Comparison of ENCODE assay signal across 8 cellular contexts in the genomic region with DNA sequence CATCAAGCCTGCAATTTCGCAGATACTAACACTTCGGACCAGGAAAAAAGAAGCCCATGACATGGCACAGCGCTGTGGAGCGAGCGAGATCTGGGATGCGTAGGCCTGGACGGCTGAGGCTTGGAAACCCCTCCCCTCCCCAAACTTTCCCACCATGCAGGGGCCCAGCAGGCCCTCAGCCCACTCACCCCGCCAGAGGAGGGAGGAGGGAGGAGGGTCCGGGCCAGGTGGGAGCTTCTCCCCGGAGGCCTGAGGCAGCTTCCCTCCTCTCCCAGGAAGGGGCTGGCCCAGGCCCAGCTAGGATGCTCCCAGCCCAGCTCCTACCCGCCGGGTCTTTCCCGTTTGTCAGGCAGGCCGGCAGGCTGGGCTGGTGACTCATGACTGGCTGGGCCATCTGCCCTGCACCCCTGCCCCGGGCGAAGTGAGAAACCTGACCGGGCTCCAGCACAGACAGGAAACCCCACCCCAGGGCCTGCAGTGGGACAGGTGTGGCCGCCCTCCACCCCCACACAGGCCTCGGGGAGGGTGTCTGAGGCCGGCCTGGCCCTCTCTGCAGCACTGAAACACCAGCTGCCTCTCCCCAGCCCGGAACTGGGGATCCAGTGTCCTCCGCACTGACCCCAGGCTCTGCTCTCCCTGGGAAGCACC. TPM values are rescaled to one million over a fixed set of nuclear protein-coding genes. Genes with fewer than 3 reads are reported as not detected.
DNase-seq lines count a peak whose midpoint lies in the region; ATAC-seq, FAIRE-seq and TF ChIP-seq lines count a peak whose summit lies in the region.

No MANE protein-coding gene starts in this region.

- ATAC-seq in foreskin keratinocyte (peak; percentile 86), HG03432 (IDR thresholded peaks at IDR 0.05; ENCODE audit: unreplicated experiment) (no peak)

- H2BK5ac ChIP-seq in trophoblast cell (ENCODE audit: low read depth, low read length, poor library complexity): peak overlapping the region; percentile 87

- H4K91ac ChIP-seq in trophoblast cell (ENCODE audit: low read depth, low read length): peak overlapping the region; percentile 95

- H3K27ac ChIP-seq in SK-N-SH (ENCODE audit: low read depth in 2 of 2, low read length in 1 of 2) (peak overlapping the region; percentile 63 to 97), foreskin keratinocyte (peak overlapping the region; percentile 84), trophoblast cell (ENCODE audit: low read depth, low read length) (peak overlapping the region; percentile 89), Karpas-422 (ENCODE audit: low read length) (no peak overlapping the region)

- H2BK120ac ChIP-seq in trophoblast cell (ENCODE audit: insufficient read depth, low read length, poor library complexity): peak overlapping the region; percentile 79

- peak overlapping the region; percentile 83 for H3K18ac ChIP-seq in trophoblast cell (ENCODE audit: low read length)

- no peaks in the 10 kb centered on the region for H3K9me3 ChIP-seq in SK-N-SH
- peaks cover 1% of the 10 kb centered on the region for H3K9me3 ChIP-seq in trophoblast cell (ENCODE audit: insufficient read depth, low read depth, low read length)
- no peaks in the 10 kb centered on the region for H3K9me3 ChIP-seq in Karpas-422 (ENCODE audit: low read length)

- H3K9ac ChIP-seq in SK-N-SH (peak overlapping the region; percentile 53), trophoblast cell (ENCODE audit: low read length) (no peak overlapping the region), Karpas-422 (ENCODE audit: low read length) (no peak overlapping the region)

- peak; percentile 15; the same call in 1 of the 2 replicates for TF ChIP-seq RAD21 in SK-N-SH (IDR thresholded peaks at IDR 0.05; ENCODE audit: low read length)

- DNase-seq in AG08396 (ENCODE audit: low spot score) (peak; percentile 94), HT-29 (ENCODE audit: low spot score) (peak; percentile 96), SK-N-SH (peak; percentile 91), foreskin keratinocyte (peak; percentile 85 to 94), trophoblast cell (peak; percentile 99), Karpas-422 (no peak), D721Med (ENCODE audit: insufficient read length, low spot score) (no peak)

- H4K20me1 ChIP-seq in SK-N-SH (ENCODE audit: insufficient read depth): no peaks in the 10 kb centered on the region
- no peaks in the 10 kb centered on the region for H4K20me1 ChIP-seq in Karpas-422 (ENCODE audit: insufficient read depth, low read depth, low read length)

- H3F3A ChIP-seq in SK-N-SH (replicated peaks; ENCODE audit: insufficient read depth): peaks cover 10% of the 10 kb centered on the region

- H3K4me2 ChIP-seq in SK-N-SH (peak overlapping the region; percentile 77), trophoblast cell (ENCODE audit: low read length) (peak overlapping the region; percentile 50), Karpas-422 (ENCODE audit: low read depth, low read length, poor library complexity, severe bottlenecking) (no peak overlapping the region)

- peaks cover 26% of the 10 kb centered on the region for H3K79me1 ChIP-seq in trophoblast cell (ENCODE audit: low read length)

- no peak for FAIRE-seq in D721Med (lab: Jason Lieb, UNC)

- peak overlapping the region; percentile 79 for H4K12ac ChIP-seq in trophoblast cell (ENCODE audit: low read depth, low read length)

- H3K14ac ChIP-seq in trophoblast cell (ENCODE audit: low read length): peak overlapping the region; percentile 31

- H3K36me3 ChIP-seq in SK-N-SH (replicated peaks in 1 of 2; ENCODE audit: control insufficient read depth in 1 of 2, insufficient read depth in 2 of 2, low read length in 1 of 2) (no peaks in the 10 kb centered on the region), trophoblast cell (ENCODE audit: control insufficient read depth in 1 of 2, insufficient read depth in 2 of 2, low read length in 2 of 2) (no peaks in the 10 kb centered on the region), Karpas-422 (ENCODE audit: insufficient read depth, low read length) (no peaks in the 10 kb centered on the region)

- peak; percentile 71 to 87; a peak in 3 of 4 replicates for TF ChIP-seq EP300 in SK-N-SH (IDR thresholded peaks at IDR 0.05; ENCODE audit: borderline replicate concordance in 1 of 2, low read depth in 1 of 2, low read length in 1 of 2)

- H3K79me2 ChIP-seq in SK-N-SH (ENCODE audit: insufficient read depth) (no peaks in the 10 kb centered on the region), trophoblast cell (ENCODE audit: control insufficient read depth, insufficient read depth, low read length, poor library complexity) (peaks cover 3% of the 10 kb centered on the region), Karpas-422 (ENCODE audit: low read length) (no peaks in the 10 kb centered on the region)

- no peak overlapping the region for H3K23ac ChIP-seq in trophoblast cell (ENCODE audit: low read length)

- peak overlapping the region; percentile 57 for H2AK5ac ChIP-seq in trophoblast cell (ENCODE audit: low read length)

- H3K27me3 ChIP-seq in SK-N-SH (ENCODE audit: insufficient read depth) (no peaks in the 10 kb centered on the region), foreskin keratinocyte (peaks cover 7% of the 10 kb centered on the region), trophoblast cell (ENCODE audit: insufficient read depth, low read length) (no peaks in the 10 kb centered on the region), Karpas-422 (ENCODE audit: low read length) (no peaks in the 10 kb centered on the region)

- peak overlapping the region; percentile 65 for H3K4ac ChIP-seq in trophoblast cell (ENCODE audit: low read depth, low read length)

- H3K4me1 ChIP-seq in SK-N-SH (ENCODE audit: control insufficient read depth in 1 of 2, insufficient read depth in 2 of 2, low read depth in 1 of 2, low read length in 1 of 2) (peaks cover 19 to 80% of the 10 kb centered on the region in 2 experiments), foreskin keratinocyte (peaks cover 12% of the 10 kb centered on the region), trophoblast cell (ENCODE audit: control insufficient read depth in 1 of 2, insufficient read depth in 2 of 2, low read length in 2 of 2) (peaks cover 29% of the 10 kb centered on the region in 2 experiments), Karpas-422 (ENCODE audit: low read length) (no peaks in the 10 kb centered on the region)

- 30% methylated on average over 16 of the region's 22 CpGs for WGBS in SK-N-SH (ENCODE audit: low lambda C conversion rate)
- no CpG with 5 or more reads among the region's 22 CpGs for WGBS in trophoblast cell (ENCODE audit: extremely low coverage, insufficient coverage, insufficient read length)

- TF ChIP-seq CTCF in SK-N-SH (IDR thresholded peaks at IDR 0.05) (no peak), foreskin keratinocyte (conservative IDR thresholded peaks at IDR 0.05) (no peak), D721Med (IDR thresholded peaks at IDR 0.05; ENCODE audit: insufficient read depth, missing control alignments) (no peak)

- peak overlapping the region; percentile 93 for H4K8ac ChIP-seq in trophoblast cell (ENCODE audit: low read depth, low read length)

- H3K4me3 ChIP-seq in SK-N-SH (ENCODE audit: low read depth in 2 of 2, low read length in 1 of 2) (no peak overlapping the region), trophoblast cell (ENCODE audit: low read depth, low read length) (no peak overlapping the region), Karpas-422 (ENCODE audit: low read length) (no peak overlapping the region)

- POLR2A ChIA-PET in SK-N-SH (lab: Yijun Ruan, JAX): interaction anchor here (0.6 to 2.3 kb wide), 12 partner anchors 10 to 90 kb away, joined by 3 to 25 read pairs (median 4); a partner anchor contains a TSS

- peak overlapping the region; percentile 61; the same call in 1 of the 2 replicates for H2AFZ ChIP-seq in SK-N-SH (ENCODE audit: low read depth)
- no peak overlapping the region for H2AFZ ChIP-seq in trophoblast cell (ENCODE audit: insufficient read depth, low read length, poor library complexity)
- no peak overlapping the region for H2AFZ ChIP-seq in Karpas-422 (ENCODE audit: low read length)

- H3K9me2 ChIP-seq in SK-N-SH (no peaks in the 10 kb centered on the region), Karpas-422 (replicated peaks; ENCODE audit: insufficient read depth, low read length) (no peaks in the 10 kb centered on the region)

- peak overlapping the region; percentile 89 for H2BK12ac ChIP-seq in trophoblast cell (ENCODE audit: low read length)

- CTCF ChIA-PET in SK-N-SH (lab: Yijun Ruan, JAX): interaction anchor here (0.7 to 15.7 kb wide), 17 partner anchors 10 to 155 kb away, joined by 3 to 295 read pairs (median 5); a partner anchor contains a TSS

TF ChIP-seq in SK-N-SH, 30 proteins besides CTCF, POLR2A, EP300 and RAD21 (continues in another document):
- TF ChIP-seq GATA2 (CRISPR knock-in tag; IDR thresholded peaks at IDR 0.05) (no peak), RXRA (IDR thresholded peaks at IDR 0.05; ENCODE audit: borderline replicate concordance, low read depth) (no peak; the same call in 1 of the 2 replicates)
- TF ChIP-seq, protein P1, sequence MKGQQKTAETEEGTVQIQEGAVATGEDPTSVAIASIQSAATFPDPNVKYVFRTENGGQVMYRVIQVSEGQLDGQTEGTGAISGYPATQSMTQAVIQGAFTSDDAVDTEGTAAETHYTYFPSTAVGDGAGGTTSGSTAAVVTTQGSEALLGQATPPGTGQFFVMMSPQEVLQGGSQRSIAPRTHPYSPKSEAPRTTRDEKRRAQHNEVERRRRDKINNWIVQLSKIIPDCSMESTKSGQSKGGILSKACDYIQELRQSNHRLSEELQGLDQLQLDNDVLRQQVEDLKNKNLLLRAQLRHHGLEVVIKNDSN (IDR thresholded peaks at IDR 0.05; ENCODE audit: borderline replicate concordance, low read depth): peak; percentile 50; the same call in 1 of the 2 replicates

RNA-seq across cellular contexts. Expression of a gene that starts 34.3 kb away (rescaled TPM):
- 109 and 116 TPM in 2 replicates for total RNA-seq in HT-29 (2014; rRNA removed; shearing (Covaris generic))
- polyA plus RNA-seq in SK-N-SH (2012; rRNA removed) (64.3 and 82.2 TPM in 2 replicates), foreskin keratinocyte (35.3 and 38.3 TPM in 2 replicates)
- polyA plus RNA-seq in SK-N-SH (2012; cell fraction: cytosol; rRNA removed): 29.3 and 49.2 TPM in 2 replicates
- 190 and 211 TPM in 2 replicates for polyA plus RNA-seq in SK-N-SH (2012; cell fraction: nucleus; rRNA removed)
- total RNA-seq in foreskin keratinocyte: 36.6 and 41.3 TPM in 2 replicates
- polyA plus RNA-seq in trophoblast cell (2013): 35.9 and 39.2 TPM in 2 replicates
- total RNA-seq in Karpas-422 (2014; rRNA removed; shearing (Covaris generic); ENCODE audit: low replicate concordance): 20.8 and 48.8 TPM in 2 replicates

Comparison
In these comparisons a context has a peak if more than half of its experiments do, and no peak if none do; other contexts are left out.
1. DNase-seq: peak in AG08396 (single experiment), HT-29 (single experiment), SK-N-SH (single experiment), foreskin keratinocyte (2 of 2) and trophoblast cell (2 of 2); none in Karpas-422 (single experiment) and D721Med (single experiment).